31 cellular contexts compared by ENCODE assay signal in genomic region chr4:39326468-39326960, GRCh38.
"Had no signal": no experiment of that assay in that cellular context is flagged by ENCODE, and none has a peak within 500 bp of the region (broad histone marks: within the 10 kb centered on the region; RNA-seq: fewer than 3 reads in every experiment).

No MANE protein-coding gene starts in this region.

- H3K36me3 Mint-ChIP-seq: natural killer cell had no signal

- H3K9me3 Mint-ChIP-seq: natural killer cell; nephron; neural progenitor cell; stimulated activated memory B cell treated with anti-CD40 and anti-IgM and Interleukin-4, amounts not matched to agents 10 μg/mL and 1 μg/mL and 100 μg/mL, for 72 hours; stimulated activated naive CD8-positive, alpha-beta T cell treated with anti-CD3 and anti-CD28 coated beads, Interleukin-15, amount 100 ng/mL, for 72 hours had no signal

- H3K27ac ChIP-seq: neural progenitor cell, ovary, parathyroid adenoma, psoas muscle, skin epidermis, spleen, suprapubic skin, testis, tibial artery, transverse colon, upper lobe of right lung, uterus had no signal

- H3K4me1 Mint-ChIP-seq: nephron, neural progenitor cell had no signal

- H3K4me3 Mint-ChIP-seq: natural killer cell; nephron; neural progenitor cell; stimulated activated memory B cell treated with anti-CD40 and anti-IgM and Interleukin-4, amounts not matched to agents 10 μg/mL and 1 μg/mL and 100 μg/mL, for 72 hours; stimulated activated naive CD8-positive, alpha-beta T cell treated with anti-CD3 and anti-CD28 coated beads, Interleukin-15, amount 100 ng/mL, for 72 hours; type B pancreatic cell had no signal

- H3K4me2 ChIP-seq: neural progenitor cell, smooth muscle cell had no signal

- H3K27me3 Mint-ChIP-seq: progenitor cell of endocrine pancreas; stimulated activated memory B cell treated with anti-CD40 and anti-IgM and Interleukin-4, amounts not matched to agents 10 μg/mL and 1 μg/mL and 100 μg/mL, for 72 hours; stimulated activated naive CD8-positive, alpha-beta T cell treated with anti-CD3 and anti-CD28 coated beads, Interleukin-15, amount 100 ng/mL, for 72 hours; type B pancreatic cell had no signal

- H3K27ac Mint-ChIP-seq: natural killer cell, nephron, neural progenitor cell, progenitor cell of endocrine pancreas, type B pancreatic cell had no signal

- H3K4me3 ChIP-seq: neural progenitor cell, ovary, psoas muscle, skin epidermis, smooth muscle cell, spleen, suprapubic skin, testis, tibial artery, transverse colon, upper lobe of right lung, uterus had no signal

- H3K27me3 ChIP-seq: neural progenitor cell, ovary, spleen, suprapubic skin, testis, tibial artery, transverse colon, upper lobe of right lung, uterus had no signal

- H3K9me3 ChIP-seq: ovary, psoas muscle, spleen, suprapubic skin, testis, tibial artery, transverse colon, upper lobe of right lung, uterus had no signal

- ATAC-seq: natural killer cell; psoas muscle; right cardiac atrium; sciatic nerve; stimulated activated memory B cell treated with anti-CD40 and anti-IgM and Interleukin-4, amounts not matched to agents 10 μg/mL and 1 μg/mL and 100 μg/mL, for 72 hours; stimulated activated naive CD8-positive, alpha-beta T cell treated with anti-CD3 and anti-CD28 coated beads, Interleukin-15, amount 100 ng/mL, for 72 hours; stimulated activated naive CD8-positive, alpha-beta T cell treated with anti-CD3 and anti-CD28 coated beads, Interleukin-15, Interleukin-2, amounts not matched to agents 100 U/mL and 50 U/mL, for 24 hours; upper lobe of right lung had no signal

- H3K4me1 ChIP-seq: neural progenitor cell, parathyroid adenoma, psoas muscle, suprapubic skin, tibial artery, transverse colon, upper lobe of right lung, uterus had no signal

- H3K36me3 ChIP-seq: ovary, uterus had no signal

- DNase-seq: natural killer cell; occipital lobe; ovary; posterior cingulate gyrus; psoas muscle; right cardiac atrium; spleen; stimulated activated CD4-positive, alpha-beta T cell treated with anti-CD3 and anti-CD28 coated beads, Interleukin-12 subunit alpha, Interleukin-12 subunit beta, amount 100 ng/mL, for 4 hours; stimulated activated CD4-positive, alpha-beta T cell treated with anti-CD3 and anti-CD28 coated beads, Interleukin-1b, Interleukin-23, amount 100 ng/mL, for 48 hours; stimulated activated CD4-positive, alpha-beta T cell treated with anti-CD3 and anti-CD28 coated beads, Interleukin-4, amount 100 ng/mL, for 1 hour; stimulated activated CD4-positive, alpha-beta T cell treated with anti-CD3 and anti-CD28 coated beads, Interleukin-4, amount 100 ng/mL, for 4 hours; stimulated activated CD8-positive, alpha-beta memory T cell treated with anti-CD3 and anti-CD28 coated beads, Interleukin-4, amount 100 ng/mL, for 48 hours; stimulated activated naive CD4-positive, alpha-beta T cell; stimulated activated naive CD8-positive, alpha-beta T cell treated with anti-CD3 and anti-CD28 coated beads, Interleukin-15, amount 100 ng/mL, for 72 hours; stimulated activated naive CD8-positive, alpha-beta T cell treated with anti-CD3 and anti-CD28 coated beads, Interleukin-15, Interleukin-2, amounts not matched to agents 100 U/mL and 50 U/mL, for 24 hours; substantia nigra; testis; tibial artery; transverse colon; upper lobe of right lung; uterus had no signal
